ENCODE assay signal across 8 cellular contexts in genomic region chr17:67546578-67547527, GRCh38.
A peak's percentile ranks its signal among the peaks of the same experiment; 100 is the strongest.
DNase-seq lines count a peak whose midpoint lies in the region; ATAC-seq and TF ChIP-seq lines count a peak whose summit lies in the region.

No MANE protein-coding gene starts in this region.

- no peaks in the 10 kb centered on the region for H3K36me3 ChIP-seq in mucosa of descending colon (ENCODE audit: low read depth)
- no peaks in the 10 kb centered on the region for H3K36me3 ChIP-seq in Karpas-422 (ENCODE audit: insufficient read depth, low read length)

- no peaks in the 10 kb centered on the region for H3K9me2 ChIP-seq in Karpas-422 (replicated peaks; ENCODE audit: insufficient read depth, low read length)

- H3K27me3 ChIP-seq in Karpas-422 (ENCODE audit: low read length): no peaks in the 10 kb centered on the region

- H3K36me3 Mint-ChIP-seq in activated CD8-positive, alpha-beta memory T cell treated with anti-CD3 and anti-CD28 coated beads, Interleukin-2, amount 10 ng/mL, durations not matched to agents 7 days and 5 days: peaks cover 2% of the 10 kb centered on the region

- intact Hi-C loops in mucosa of descending colon (cut with DNase I, micrococcal nuclease): no loop called here

- TF ChIP-seq CTCF in mucosa of descending colon (IDR thresholded peaks at IDR 0.05): no peak

- H3K4me3 ChIP-seq in mucosa of descending colon (no peak overlapping the region), Karpas-422 (ENCODE audit: low read length) (no peak overlapping the region)

- no peaks in the 10 kb centered on the region for H3K27me3 Mint-ChIP-seq in activated CD8-positive, alpha-beta memory T cell treated with anti-CD3 and anti-CD28 coated beads, Interleukin-2, amount 10 ng/mL, durations not matched to agents 7 days and 5 days

- no peaks in the 10 kb centered on the region for H3K79me2 ChIP-seq in Karpas-422 (ENCODE audit: low read length)

- no peak overlapping the region for H3K4me2 ChIP-seq in Karpas-422 (ENCODE audit: low read depth, low read length, poor library complexity, severe bottlenecking)

- no peak overlapping the region for H2AFZ ChIP-seq in Karpas-422 (ENCODE audit: low read length)

- H4K20me1 ChIP-seq in Karpas-422 (ENCODE audit: insufficient read depth, low read depth, low read length): no peaks in the 10 kb centered on the region

- CTCF ChIA-PET in activated CD8-positive, alpha-beta memory T cell treated with anti-CD3 and anti-CD28 coated beads, Interleukin-2, amount 10 ng/mL, durations not matched to agents 7 days and 5 days (lab: Charles Lee): interaction anchor here (1.5 kb wide), 1 partner anchor 168 kb away, joined by 3 read pairs; no protein-coding TSS in a partner anchor

- peaks cover 12% of the 10 kb centered on the region for H3K4me1 ChIP-seq in mucosa of descending colon (ENCODE audit: low read depth)
- H3K4me1 ChIP-seq in Karpas-422 (ENCODE audit: low read length): no peaks in the 10 kb centered on the region

- no peak overlapping the region for H3K4me3 Mint-ChIP-seq in activated CD8-positive, alpha-beta memory T cell treated with anti-CD3 and anti-CD28 coated beads, Interleukin-2, amount 10 ng/mL, durations not matched to agents 7 days and 5 days

- no peak overlapping the region for H3K27ac ChIP-seq in Karpas-422 (ENCODE audit: low read length)

- H3K9ac ChIP-seq in Karpas-422 (ENCODE audit: low read length): no peak overlapping the region

- peak; percentile 69 for DNase-seq in AG08396 (ENCODE audit: low spot score)
- DNase-seq in cerebellar cortex (ENCODE audit: low spot score): peak; percentile 74
- peak; percentile 75 to 85 (median 77) for DNase-seq in mucosa of descending colon
- no peak for DNase-seq in activated CD8-positive, alpha-beta memory T cell treated with anti-CD3 and anti-CD28 coated beads, Interleukin-2, amount 10 ng/mL, durations not matched to agents 7 days and 5 days
- no peak for DNase-seq in NCI-H1105 treated with DMSO at 0.1 percent for 48 hours (lab: John Stamatoyannopoulos, UW)
- no peak for DNase-seq in Karpas-422

- H3K4me1 Mint-ChIP-seq in activated CD8-positive, alpha-beta memory T cell treated with anti-CD3 and anti-CD28 coated beads, Interleukin-2, amount 10 ng/mL, durations not matched to agents 7 days and 5 days: peaks cover 9% of the 10 kb centered on the region

- H3K9me3 ChIP-seq in mucosa of descending colon (no peaks in the 10 kb centered on the region), Karpas-422 (ENCODE audit: low read length) (no peaks in the 10 kb centered on the region)

- no peak overlapping the region for H3K27ac Mint-ChIP-seq in activated CD8-positive, alpha-beta memory T cell treated with anti-CD3 and anti-CD28 coated beads, Interleukin-2, amount 10 ng/mL, durations not matched to agents 7 days and 5 days

- H3K9me3 Mint-ChIP-seq in activated CD8-positive, alpha-beta memory T cell treated with anti-CD3 and anti-CD28 coated beads, Interleukin-2, amount 10 ng/mL, durations not matched to agents 7 days and 5 days (ENCODE audit: low read depth): no peaks in the 10 kb centered on the region

- ATAC-seq in GM19328 (IDR thresholded peaks at IDR 0.05; ENCODE audit: unreplicated experiment) (peak; percentile 86), HG03135 (IDR thresholded peaks at IDR 0.05; ENCODE audit: unreplicated experiment) (peak; percentile 90), mucosa of descending colon (peak; percentile 98)
- ATAC-seq in activated CD8-positive, alpha-beta memory T cell treated with anti-CD3 and anti-CD28 coated beads, Interleukin-2, amount 10 ng/mL, durations not matched to agents 7 days and 5 days: no peak

Comparison
In these comparisons a context has a peak if more than half of its experiments do, and no peak if none do; other contexts are left out.
1. DNase-seq: peak in AG08396 (single experiment), cerebellar cortex (single experiment) and mucosa of descending colon (3 of 3); none in activated CD8-positive, alpha-beta memory T cell treated with anti-CD3 and anti-CD28 coated beads, Interleukin-2, amount 10 ng/mL, durations not matched to agents 7 days and 5 days (single experiment), NCI-H1105 treated with DMSO at 0.1 percent for 48 hours (single experiment) and Karpas-422 (single experiment).